8 cellular contexts compared by ENCODE assay signal in genomic region chr17:82458130-82458884, GRCh38. TPM values are rescaled to one million over a fixed set of nuclear protein-coding genes. Genes with fewer than 3 reads are reported as not detected.
A peak's percentile ranks its signal among the peaks of the same experiment; 100 is the strongest.
DNase-seq lines count a peak whose midpoint lies in the region; ATAC-seq, FAIRE-seq and TF ChIP-seq lines count a peak whose summit lies in the region.

Gene NARF (plus strand): TSS chr17:82458741. CDS start chr17:82458804, 63 bp downstream.

- intact Hi-C loops in adrenal gland (cut with DNase I), result no loop called here
- intact Hi-C loops in heart right ventricle (cut with DNase I), result loop anchor here in 3 of 10 donors (5.0 to 10.0 kb wide), 3 partner anchors 39 to 96 kb away; partner anchors contain the start of genes HEXD (in 2 of the 3) and OGFOD3 (in 2 of the 3)
- intact Hi-C loops in posterior vena cava (cut with DNase I), result no loop called here
- intact Hi-C loops in upper lobe of right lung (cut with DNase I), result no loop called here

- H3K27ac ChIP-seq in adrenal gland (peak within 1 kb of the TSS; percentile 84 to 100 (median 99)), heart right ventricle (peak within 1 kb of the TSS; percentile 99 to 100 (median 100)), upper lobe of right lung (peak within 1 kb of the TSS; percentile 99)

- peak; percentile 98 for FAIRE-seq in GM12892 (lab: Jason Lieb, UNC)

- peak; percentile 93 for ATAC-seq in HG02852 (IDR thresholded peaks at IDR 0.05; ENCODE audit: unreplicated experiment)
- ATAC-seq in heart right ventricle, result peak; percentile 99
- ATAC-seq in upper lobe of right lung, result peak; percentile 98

- H3K9me3 ChIP-seq in adrenal gland (replicated peaks in 1 of 3), result no peaks in the 10 kb centered on the region
- no peaks in the 10 kb centered on the region for H3K9me3 ChIP-seq in heart right ventricle
- H3K9me3 ChIP-seq in upper lobe of right lung, result no peaks in the 10 kb centered on the region

- DNase-seq in GM12892 (ENCODE audit: insufficient read length), result peak; percentile 99
- DNase-seq in NCI-H146 (lab: John Stamatoyannopoulos, UW), result peak; percentile 99
- DNase-seq in T-helper 1 cell, result peak; percentile 90 to 98 (median 95)
- peak; percentile 98 to 99 (median 99) for DNase-seq in adrenal gland
- DNase-seq in heart right ventricle, result peak; percentile 97 to 98
- peak; percentile 99 for DNase-seq in posterior vena cava (ENCODE audit: low spot score)
- DNase-seq in upper lobe of right lung, result peak; percentile 99

- 0% methylated on average over 2 to 90 of the region's 90 CpGs for WGBS in adrenal gland, 4 donors
- WGBS in heart right ventricle, 2 donors, result 0% methylated on average over 79 to 90 of the region's 90 CpGs

- H3K36me3 ChIP-seq in adrenal gland (replicated peaks in 1 of 2) (peaks cover 0 to 33% of the 10 kb centered on the region in 2 donors), heart right ventricle (peaks cover 0 to 36% (median 18%) of the 10 kb centered on the region in 9 donors), upper lobe of right lung (peaks cover 34% of the 10 kb centered on the region)

- H3K27me3 ChIP-seq in adrenal gland (no peaks in the 10 kb centered on the region), heart right ventricle (no peaks in the 10 kb centered on the region), upper lobe of right lung (no peaks in the 10 kb centered on the region)

- peak in 1 of 6 experiments; percentile 16 for TF ChIP-seq CTCF in adrenal gland (IDR thresholded peaks at IDR 0.05)
- no peak for TF ChIP-seq CTCF in heart right ventricle (IDR thresholded peaks at IDR 0.05)
- TF ChIP-seq CTCF in upper lobe of right lung (IDR thresholded peaks at IDR 0.05), result no peak

- TF ChIP-seq POLR2A in GM12892 (IDR thresholded peaks at IDR 0.05; ENCODE audit: low read depth, low read length) (peak; percentile 90; the same call in 1 of the 2 replicates), adrenal gland (IDR thresholded peaks at IDR 0.05) (peak; percentile 97 to 98)

- H3K4me1 ChIP-seq in adrenal gland (replicated peaks in 1 of 2) (peaks cover 10 to 31% of the 10 kb centered on the region in 2 donors), heart right ventricle (peaks cover 10 to 39% (median 32%) of the 10 kb centered on the region in 9 donors), upper lobe of right lung (peaks cover 35% of the 10 kb centered on the region)

- H3K4me3 ChIP-seq in adrenal gland (peak within 1 kb of the TSS; percentile 53 to 98 (median 76)), heart right ventricle (peak within 1 kb of the TSS; percentile 69 to 99 (median 88)), upper lobe of right lung (peak within 1 kb of the TSS; percentile 89)

RNA-seq across cellular contexts. Expression of gene NARF, which starts in this region (rescaled TPM):
- polyA plus RNA-seq in GM12892 (2012; ENCODE audit: missing spikeins), result 130 TPM
- 10 to 100 TPM; 21.8 to 65.6 (median 55.1) TPM for total RNA-seq in adrenal gland
- polyA plus RNA-seq in adrenal gland, result 100 to 1,000 TPM in 2 of 3 donors, 10 to 100 TPM in 1; 26.3 to 198 (median 116) TPM
- total RNA-seq in heart right ventricle, result 10 to 100 TPM; 48.4 to 74.8 (median 60.4) TPM
- polyA plus RNA-seq in heart right ventricle, result 100 to 1,000 TPM in 1 of 2 donors, 10 to 100 TPM in 1; 68.7 to 179 TPM
- 10 to 100 TPM; 34.2 to 37.1 TPM for total RNA-seq in posterior vena cava
- 54.1 TPM for total RNA-seq in upper lobe of right lung

Comparison
In these comparisons a context has a peak if more than half of its experiments do, and no peak if none do; other contexts are left out.
1. Peak in every context shown above with its lines: DNase-seq, ATAC-seq, H3K4me3 ChIP-seq and H3K27ac ChIP-seq.